In the genomic region with DNA sequence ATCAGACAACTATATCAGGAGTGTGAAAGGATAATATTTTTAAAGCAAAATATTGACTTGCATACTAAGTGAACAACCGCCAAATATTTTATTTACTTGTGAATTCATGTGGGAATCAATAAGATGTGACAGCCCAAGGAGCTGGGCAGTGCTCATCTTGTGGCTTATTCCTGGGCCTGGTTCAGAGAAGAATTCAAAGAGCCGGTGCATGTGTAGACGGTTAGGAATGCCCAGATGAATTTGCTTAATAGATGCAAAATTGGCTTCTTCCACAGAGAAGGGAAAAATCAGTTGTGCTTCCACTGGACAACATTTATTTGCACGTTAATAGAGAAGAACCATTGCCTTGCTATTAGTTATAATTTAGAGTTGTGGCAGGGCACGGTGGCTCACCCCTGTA, we compare ENCODE assay signal across 36 cellular contexts. TPM values are rescaled to one million over a fixed set of nuclear protein-coding genes. Genes with fewer than 3 reads are reported as not detected.
"Had no signal": no experiment of that assay in that cellular context is flagged by ENCODE, and none has a peak within 500 bp of the region (broad histone marks: within the 10 kb centered on the region; RNA-seq: fewer than 3 reads in every experiment).

No MANE protein-coding gene starts in this region.

- DNase-seq: activated CD4-positive, alpha-beta memory T cell treated with anti-CD3 and anti-CD28 coated beads for 36 hours; activated CD4-positive, alpha-beta T cell treated with anti-CD3 and anti-CD28 coated beads for 36 hours; activated CD4-positive, alpha-beta T cell treated with anti-CD3 and anti-CD28 coated beads, Interleukin-2, amount 50 U/mL, for 1 hour; activated CD8-positive, alpha-beta memory T cell treated with anti-CD3 and anti-CD28 coated beads, Interleukin-2, amount 50 U/mL, for 4 hours; activated gamma-delta T cell treated with Interleukin-2 at 50 U/mL for 16 hours; activated naive CD4-positive, alpha-beta T cell treated with anti-CD3 and anti-CD28 coated beads for 36 hours; activated T-cell treated with anti-CD3 and anti-CD28 coated beads for 4 hours; activated T-cell treated with anti-CD3 and anti-CD28 coated beads, Interleukin-2, amount 50 U/mL, for 4 hours; adrenal gland; NCI-H1092 treated with DMSO at 0.1 percent for 48 hours; NCI-H1417; NCI-H187 treated with DMSO at 0.1 percent for 48 hours; NCI-H2081; NCI-H2171 treated with DMSO at 0.1 percent for 48 hours; NCI-H2227 treated with DMSO at 0.1 percent for 48 hours; NCI-H446; NCI-H510A treated with DMSO at 0.1 percent for 48 hours; NCI-H748 treated with DMSO at 0.1 percent for 48 hours; NK-92 treated with Interleukin-12 subunit alpha and Interleukin-12 subunit beta, amount 100 ng/mL, for 24 hours; PC-9; SIG-M5 had no signal

- ATAC-seq: activated CD4-positive, alpha-beta T cell treated with anti-CD3 and anti-CD28 coated beads for 36 hours; activated CD4-positive, CD25-positive, alpha-beta regulatory T cell treated with anti-CD3 and anti-CD28 coated beads, Interleukin-2, amount 50 U/mL, for 24 hours; activated naive CD4-positive, alpha-beta T cell treated with anti-CD3 and anti-CD28 coated beads, Interleukin-2, amount 50 U/mL, for 72 hours; activated T-cell treated with anti-CD3 and anti-CD28 coated beads, Interleukin-2, amount 50 U/mL, for 4 hours; Right ventricle myocardium inferior; WTC11 had no signal

- H3K9me3 ChIP-seq: adrenal gland had no signal

- H3K4me3 ChIP-seq: adrenal gland, PC-9 had no signal

- H3K27me3 Mint-ChIP-seq: activated CD4-positive, alpha-beta memory T cell treated with anti-CD3 and anti-CD28 coated beads for 36 hours; activated CD4-positive, alpha-beta T cell treated with anti-CD3 and anti-CD28 coated beads for 36 hours had no signal

- H3K27ac Mint-ChIP-seq: activated CD4-positive, alpha-beta memory T cell treated with anti-CD3 and anti-CD28 coated beads for 36 hours; activated CD4-positive, alpha-beta T cell treated with anti-CD3 and anti-CD28 coated beads for 36 hours; activated naive CD4-positive, alpha-beta T cell treated with anti-CD3 and anti-CD28 coated beads for 36 hours; T-helper 1 cell treated with Interleukin-12 subunit alpha and Interleukin-12 subunit beta and Interleukin-4 antibody, amounts not matched to agents 30 μg/mL and 1 μg/mL, for 36 hours; T-helper 2 cell treated with Interferon-gamma antibody and Interleukin-4, amounts not matched to agents 5 μg/mL and 100 μg/mL, for 36 hours; WTC11 had no signal

- H3K36me3 Mint-ChIP-seq: activated CD4-positive, alpha-beta memory T cell treated with anti-CD3 and anti-CD28 coated beads for 36 hours; activated naive CD4-positive, alpha-beta T cell treated with anti-CD3 and anti-CD28 coated beads, Interleukin-2, amount 50 U/mL, for 72 hours; brain; WTC11 had no signal

- H3K4me1 Mint-ChIP-seq: activated CD4-positive, alpha-beta T cell treated with anti-CD3 and anti-CD28 coated beads for 36 hours; central memory CD8-positive, alpha-beta T cell had no signal

- H3K4me3 Mint-ChIP-seq: activated CD4-positive, alpha-beta memory T cell treated with anti-CD3 and anti-CD28 coated beads for 36 hours; activated CD4-positive, alpha-beta T cell treated with anti-CD3 and anti-CD28 coated beads for 36 hours; activated naive CD4-positive, alpha-beta T cell treated with anti-CD3 and anti-CD28 coated beads for 36 hours; activated T-cell treated with anti-CD3 and anti-CD28 coated beads, Interleukin-2, amount 50 U/mL, for 4 hours; activated T-helper 1 cell treated with anti-CD3 and anti-CD28 coated beads, Interleukin-12 subunit alpha, Interleukin-12 subunit beta, Interleukin-2, Interleukin-4 antibody, amounts not matched to agents 30 ng/mL and 10 ng/mL and 1 ng/mL, durations not matched to agents 14 hours and 24 hours and 36 hours; brain; central memory CD8-positive, alpha-beta T cell; T-helper 1 cell treated with Interleukin-12 subunit alpha and Interleukin-12 subunit beta and Interleukin-4 antibody, amounts not matched to agents 30 μg/mL and 1 μg/mL, for 36 hours; T-helper 2 cell treated with Interferon-gamma antibody and Interleukin-4, amounts not matched to agents 5 μg/mL and 100 μg/mL, for 36 hours; WTC11 had no signal

- H3K27me3 ChIP-seq: adrenal gland had no signal

- H3K4me1 ChIP-seq: adrenal gland had no signal

- H3K36me3 ChIP-seq: adrenal gland had no signal

- H3K9me3 Mint-ChIP-seq: activated CD4-positive, alpha-beta memory T cell treated with anti-CD3 and anti-CD28 coated beads for 36 hours; activated naive CD4-positive, alpha-beta T cell treated with anti-CD3 and anti-CD28 coated beads for 36 hours; activated naive CD4-positive, alpha-beta T cell treated with anti-CD3 and anti-CD28 coated beads, Interleukin-2, amount 50 U/mL, for 72 hours; activated T-cell treated with anti-CD3 and anti-CD28 coated beads, Interleukin-2, amount 50 U/mL, for 4 hours; activated T-helper 1 cell treated with anti-CD3 and anti-CD28 coated beads, Interleukin-12 subunit alpha, Interleukin-12 subunit beta, Interleukin-2, Interleukin-4 antibody, amounts not matched to agents 30 ng/mL and 10 ng/mL and 1 ng/mL, durations not matched to agents 14 hours and 24 hours and 36 hours; brain; central memory CD8-positive, alpha-beta T cell; T-helper 1 cell treated with Interleukin-12 subunit alpha and Interleukin-12 subunit beta and Interleukin-4 antibody, amounts not matched to agents 30 μg/mL and 1 μg/mL, for 36 hours; T-helper 2 cell treated with Interferon-gamma antibody and Interleukin-4, amounts not matched to agents 5 μg/mL and 100 μg/mL, for 36 hours; WTC11 had no signal

- H3K27ac ChIP-seq: adrenal gland, KMS-11, PC-9, RWPE1 had no signal

RNA-seq across cellular contexts. Expression of gene MYL7, which starts 4.4 kb away (rescaled TPM):
- total RNA-seq: activated CD4-positive, alpha-beta memory T cell treated with anti-CD3 and anti-CD28 coated beads for 36 hours; activated CD4-positive, alpha-beta T cell treated with anti-CD3 and anti-CD28 coated beads for 36 hours; activated naive CD4-positive, alpha-beta T cell treated with anti-CD3 and anti-CD28 coated beads for 36 hours; activated naive CD4-positive, alpha-beta T cell treated with anti-CD3 and anti-CD28 coated beads, Interleukin-2, amount 50 U/mL, for 72 hours; activated T-helper 1 cell treated with anti-CD3 and anti-CD28 coated beads, Interleukin-12 subunit alpha, Interleukin-12 subunit beta, Interleukin-2, Interleukin-4 antibody, amounts not matched to agents 30 ng/mL and 10 ng/mL and 1 ng/mL, durations not matched to agents 14 hours and 24 hours and 36 hours; adrenal gland; bronchial epithelial cell; LHCN-M2; PC-9; SK-MEL-5 had no signal

RNA-seq across cellular contexts. Expression of gene AEBP1, which starts 32.6 kb away (rescaled TPM):
- total RNA-seq: LHCN-M2, SK-MEL-5 had no signal

RNA-seq across cellular contexts. Expression of gene GCK, which starts 52.5 kb away (rescaled TPM):
- total RNA-seq: astrocyte, LHCN-M2, PC-9, SK-MEL-5 had no signal
